Comparison of ENCODE assay signal across 10 cellular contexts in genomic region chr9:129463477-129463876, GRCh38.
"Had no signal": no experiment of that assay in that cellular context is flagged by ENCODE, and none has a peak within 500 bp of the region (broad histone marks: within the 10 kb centered on the region; RNA-seq: fewer than 3 reads in every experiment).

No MANE protein-coding gene starts in this region.

- H3K36me3 ChIP-seq: tibial artery, uterus had no signal

- H3K27ac Mint-ChIP-seq: activated T-helper 1 cell treated with anti-CD3 and anti-CD28 coated beads, Interleukin-12 subunit alpha, Interleukin-12 subunit beta, Interleukin-2, Interleukin-4 antibody, amounts not matched to agents 30 ng/mL and 10 ng/mL and 1 ng/mL, durations not matched to agents 14 hours and 24 hours and 36 hours; stimulated activated memory B cell treated with anti-CD40 and anti-IgM and Interleukin-4, amounts not matched to agents 10 μg/mL and 1 μg/mL and 100 μg/mL, for 72 hours; T-helper 2 cell treated with Interferon-gamma antibody and Interleukin-4, amounts not matched to agents 5 μg/mL and 100 μg/mL, for 36 hours had no signal

- H3K36me3 Mint-ChIP-seq: stimulated activated memory B cell treated with anti-CD40 and anti-IgM and Interleukin-4, amounts not matched to agents 10 μg/mL and 1 μg/mL and 100 μg/mL, for 72 hours had no signal

- DNase-seq: activated CD4-positive, alpha-beta T cell treated with anti-CD3 and anti-CD28 coated beads, Interleukin-2, amount 50 U/mL, for 1 hour; anterior cingulate cortex; foreskin melanocyte; stimulated activated CD4-positive, alpha-beta T cell treated with anti-CD3 and anti-CD28 coated beads, Interleukin-2, amount 100 ng/mL, for 48 hours; tibial artery; uterus had no signal

- H3K9me3 ChIP-seq: tibial artery, uterus had no signal

- H3K27ac ChIP-seq: epithelial cell of prostate had no signal

- ATAC-seq: stimulated activated memory B cell treated with anti-CD40 and anti-IgM and Interleukin-4, amounts not matched to agents 10 μg/mL and 1 μg/mL and 100 μg/mL, for 72 hours had no signal

- H3K9me3 Mint-ChIP-seq: activated T-helper 1 cell treated with anti-CD3 and anti-CD28 coated beads, Interleukin-12 subunit alpha, Interleukin-12 subunit beta, Interleukin-2, Interleukin-4 antibody, amounts not matched to agents 30 ng/mL and 10 ng/mL and 1 ng/mL, durations not matched to agents 14 hours and 24 hours and 36 hours; stimulated activated memory B cell treated with anti-CD40 and anti-IgM and Interleukin-4, amounts not matched to agents 10 μg/mL and 1 μg/mL and 100 μg/mL, for 72 hours; T-helper 2 cell treated with Interferon-gamma antibody and Interleukin-4, amounts not matched to agents 5 μg/mL and 100 μg/mL, for 36 hours had no signal

- H3K4me3 ChIP-seq: tibial artery, uterus had no signal

- H3K4me3 Mint-ChIP-seq: activated T-helper 1 cell treated with anti-CD3 and anti-CD28 coated beads, Interleukin-12 subunit alpha, Interleukin-12 subunit beta, Interleukin-2, Interleukin-4 antibody, amounts not matched to agents 30 ng/mL and 10 ng/mL and 1 ng/mL, durations not matched to agents 14 hours and 24 hours and 36 hours; stimulated activated memory B cell treated with anti-CD40 and anti-IgM and Interleukin-4, amounts not matched to agents 10 μg/mL and 1 μg/mL and 100 μg/mL, for 72 hours; T-helper 2 cell treated with Interferon-gamma antibody and Interleukin-4, amounts not matched to agents 5 μg/mL and 100 μg/mL, for 36 hours had no signal

- H3K27me3 ChIP-seq: tibial artery, uterus had no signal
